ENCODE assay signal across 1 cellular context in the genomic region with DNA sequence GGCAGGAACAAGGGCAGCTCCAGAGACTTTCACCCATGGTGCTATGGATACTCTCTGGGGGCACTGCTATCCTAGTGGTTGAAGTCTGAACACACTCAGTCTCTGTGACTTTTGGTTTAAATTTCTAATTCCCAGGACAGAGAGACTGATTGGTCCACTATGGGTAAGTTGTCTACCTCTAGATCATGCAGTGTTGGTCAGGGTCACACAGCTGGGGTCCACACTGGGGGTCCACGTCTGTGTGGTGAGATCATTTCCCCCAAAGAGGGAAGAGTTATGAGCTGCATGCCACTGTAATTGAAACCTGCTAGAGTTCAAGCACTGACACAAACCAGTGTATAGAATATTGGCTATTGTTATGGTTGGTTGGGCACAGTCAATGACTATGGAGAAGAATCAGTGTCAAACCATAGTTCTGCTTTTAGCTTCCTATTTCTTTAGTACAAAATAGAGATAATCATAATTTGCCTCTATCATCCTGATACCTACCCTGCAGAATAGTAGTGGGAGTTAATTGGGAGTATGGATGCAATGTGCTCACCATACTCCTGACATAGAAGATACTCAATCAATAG.
TF ChIP-seq lines count a peak whose summit lies in the region.

No MANE protein-coding gene starts in this region.

TF ChIP-seq in K562, 482 proteins besides CTCF, POLR2A, EP300 and RAD21:
- TF ChIP-seq, protein P1, sequence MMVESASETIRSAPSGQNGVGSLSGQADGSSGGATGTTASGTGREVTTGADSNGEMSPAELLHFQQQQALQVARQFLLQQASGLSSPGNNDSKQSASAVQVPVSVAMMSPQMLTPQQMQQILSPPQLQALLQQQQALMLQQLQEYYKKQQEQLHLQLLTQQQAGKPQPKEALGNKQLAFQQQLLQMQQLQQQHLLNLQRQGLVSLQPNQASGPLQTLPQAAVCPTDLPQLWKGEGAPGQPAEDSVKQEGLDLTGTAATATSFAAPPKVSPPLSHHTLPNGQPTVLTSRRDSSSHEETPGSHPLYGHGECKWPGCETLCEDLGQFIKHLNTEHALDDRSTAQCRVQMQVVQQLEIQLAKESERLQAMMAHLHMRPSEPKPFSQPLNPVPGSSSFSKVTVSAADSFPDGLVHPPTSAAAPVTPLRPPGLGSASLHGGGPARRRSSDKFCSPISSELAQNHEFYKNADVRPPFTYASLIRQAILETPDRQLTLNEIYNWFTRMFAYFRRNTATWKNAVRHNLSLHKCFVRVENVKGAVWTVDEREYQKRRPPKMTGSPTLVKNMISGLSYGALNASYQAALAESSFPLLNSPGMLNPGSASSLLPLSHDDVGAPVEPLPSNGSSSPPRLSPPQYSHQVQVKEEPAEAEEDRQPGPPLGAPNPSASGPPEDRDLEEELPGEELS (CRISPR knock-in tag; IDR thresholded peaks at IDR 0.05; ENCODE audit: borderline replicate concordance): no peak
- TF ChIP-seq, protein P2, sequence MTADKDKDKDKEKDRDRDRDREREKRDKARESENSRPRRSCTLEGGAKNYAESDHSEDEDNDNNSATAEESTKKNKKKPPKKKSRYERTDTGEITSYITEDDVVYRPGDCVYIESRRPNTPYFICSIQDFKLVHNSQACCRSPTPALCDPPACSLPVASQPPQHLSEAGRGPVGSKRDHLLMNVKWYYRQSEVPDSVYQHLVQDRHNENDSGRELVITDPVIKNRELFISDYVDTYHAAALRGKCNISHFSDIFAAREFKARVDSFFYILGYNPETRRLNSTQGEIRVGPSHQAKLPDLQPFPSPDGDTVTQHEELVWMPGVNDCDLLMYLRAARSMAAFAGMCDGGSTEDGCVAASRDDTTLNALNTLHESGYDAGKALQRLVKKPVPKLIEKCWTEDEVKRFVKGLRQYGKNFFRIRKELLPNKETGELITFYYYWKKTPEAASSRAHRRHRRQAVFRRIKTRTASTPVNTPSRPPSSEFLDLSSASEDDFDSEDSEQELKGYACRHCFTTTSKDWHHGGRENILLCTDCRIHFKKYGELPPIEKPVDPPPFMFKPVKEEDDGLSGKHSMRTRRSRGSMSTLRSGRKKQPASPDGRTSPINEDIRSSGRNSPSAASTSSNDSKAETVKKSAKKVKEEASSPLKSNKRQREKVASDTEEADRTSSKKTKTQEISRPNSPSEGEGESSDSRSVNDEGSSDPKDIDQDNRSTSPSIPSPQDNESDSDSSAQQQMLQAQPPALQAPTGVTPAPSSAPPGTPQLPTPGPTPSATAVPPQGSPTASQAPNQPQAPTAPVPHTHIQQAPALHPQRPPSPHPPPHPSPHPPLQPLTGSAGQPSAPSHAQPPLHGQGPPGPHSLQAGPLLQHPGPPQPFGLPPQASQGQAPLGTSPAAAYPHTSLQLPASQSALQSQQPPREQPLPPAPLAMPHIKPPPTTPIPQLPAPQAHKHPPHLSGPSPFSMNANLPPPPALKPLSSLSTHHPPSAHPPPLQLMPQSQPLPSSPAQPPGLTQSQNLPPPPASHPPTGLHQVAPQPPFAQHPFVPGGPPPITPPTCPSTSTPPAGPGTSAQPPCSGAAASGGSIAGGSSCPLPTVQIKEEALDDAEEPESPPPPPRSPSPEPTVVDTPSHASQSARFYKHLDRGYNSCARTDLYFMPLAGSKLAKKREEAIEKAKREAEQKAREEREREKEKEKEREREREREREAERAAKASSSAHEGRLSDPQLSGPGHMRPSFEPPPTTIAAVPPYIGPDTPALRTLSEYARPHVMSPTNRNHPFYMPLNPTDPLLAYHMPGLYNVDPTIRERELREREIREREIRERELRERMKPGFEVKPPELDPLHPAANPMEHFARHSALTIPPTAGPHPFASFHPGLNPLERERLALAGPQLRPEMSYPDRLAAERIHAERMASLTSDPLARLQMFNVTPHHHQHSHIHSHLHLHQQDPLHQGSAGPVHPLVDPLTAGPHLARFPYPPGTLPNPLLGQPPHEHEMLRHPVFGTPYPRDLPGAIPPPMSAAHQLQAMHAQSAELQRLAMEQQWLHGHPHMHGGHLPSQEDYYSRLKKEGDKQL (CRISPR knock-in tag; IDR thresholded peaks at IDR 0.05; ENCODE audit: borderline replicate concordance): no peak
- TF ChIP-seq MYC (IDR thresholded peaks at IDR 0.05; ENCODE audit: low read depth, low read length) (no peak), MYC (CRISPR knock-in tag; IDR thresholded peaks at IDR 0.05; ENCODE audit: borderline replicate concordance, low read depth) (no peak), MTA3 (IDR thresholded peaks at IDR 0.05; ENCODE audit: borderline replicate concordance) (no peak), MAZ (CRISPR knock-in tag; conservative IDR thresholded peaks at IDR 0.05 in 1 of 2, IDR thresholded peaks at IDR 0.05 in 1 of 2) (no peak), ZNF384 (IDR thresholded peaks at IDR 0.05; ENCODE audit: low read depth, low read length) (no peak), NCOA6 (IDR thresholded peaks at IDR 0.05) (no peak), SMC3 (conservative IDR thresholded peaks at IDR 0.05; ENCODE audit: insufficient read depth, low read depth, low read length) (no peak), ATF1 (CRISPR knock-in tag; IDR thresholded peaks at IDR 0.05) (no peak), ATF1 (tag; IDR thresholded peaks at IDR 0.05) (no peak)
- TF ChIP-seq, protein P3, sequence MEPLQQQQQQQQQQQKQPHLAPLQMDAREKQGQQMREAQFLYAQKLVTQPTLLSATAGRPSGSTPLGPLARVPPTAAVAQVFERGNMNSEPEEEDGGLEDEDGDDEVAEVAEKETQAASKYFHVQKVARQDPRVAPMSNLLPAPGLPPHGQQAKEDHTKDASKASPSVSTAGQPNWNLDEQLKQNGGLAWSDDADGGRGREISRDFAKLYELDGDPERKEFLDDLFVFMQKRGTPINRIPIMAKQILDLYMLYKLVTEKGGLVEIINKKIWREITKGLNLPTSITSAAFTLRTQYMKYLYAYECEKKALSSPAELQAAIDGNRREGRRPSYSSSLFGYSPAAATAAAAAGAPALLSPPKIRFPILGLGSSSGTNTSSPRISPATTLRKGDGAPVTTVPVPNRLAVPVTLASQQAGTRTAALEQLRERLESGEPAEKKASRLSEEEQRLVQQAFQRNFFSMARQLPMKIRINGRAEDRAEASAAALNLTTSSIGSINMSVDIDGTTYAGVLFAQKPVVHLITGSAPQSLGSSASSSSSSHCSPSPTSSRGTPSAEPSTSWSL (CRISPR knock-in tag; IDR thresholded peaks at IDR 0.05; ENCODE audit: borderline replicate concordance): no peak
- TF ChIP-seq, protein P4, sequence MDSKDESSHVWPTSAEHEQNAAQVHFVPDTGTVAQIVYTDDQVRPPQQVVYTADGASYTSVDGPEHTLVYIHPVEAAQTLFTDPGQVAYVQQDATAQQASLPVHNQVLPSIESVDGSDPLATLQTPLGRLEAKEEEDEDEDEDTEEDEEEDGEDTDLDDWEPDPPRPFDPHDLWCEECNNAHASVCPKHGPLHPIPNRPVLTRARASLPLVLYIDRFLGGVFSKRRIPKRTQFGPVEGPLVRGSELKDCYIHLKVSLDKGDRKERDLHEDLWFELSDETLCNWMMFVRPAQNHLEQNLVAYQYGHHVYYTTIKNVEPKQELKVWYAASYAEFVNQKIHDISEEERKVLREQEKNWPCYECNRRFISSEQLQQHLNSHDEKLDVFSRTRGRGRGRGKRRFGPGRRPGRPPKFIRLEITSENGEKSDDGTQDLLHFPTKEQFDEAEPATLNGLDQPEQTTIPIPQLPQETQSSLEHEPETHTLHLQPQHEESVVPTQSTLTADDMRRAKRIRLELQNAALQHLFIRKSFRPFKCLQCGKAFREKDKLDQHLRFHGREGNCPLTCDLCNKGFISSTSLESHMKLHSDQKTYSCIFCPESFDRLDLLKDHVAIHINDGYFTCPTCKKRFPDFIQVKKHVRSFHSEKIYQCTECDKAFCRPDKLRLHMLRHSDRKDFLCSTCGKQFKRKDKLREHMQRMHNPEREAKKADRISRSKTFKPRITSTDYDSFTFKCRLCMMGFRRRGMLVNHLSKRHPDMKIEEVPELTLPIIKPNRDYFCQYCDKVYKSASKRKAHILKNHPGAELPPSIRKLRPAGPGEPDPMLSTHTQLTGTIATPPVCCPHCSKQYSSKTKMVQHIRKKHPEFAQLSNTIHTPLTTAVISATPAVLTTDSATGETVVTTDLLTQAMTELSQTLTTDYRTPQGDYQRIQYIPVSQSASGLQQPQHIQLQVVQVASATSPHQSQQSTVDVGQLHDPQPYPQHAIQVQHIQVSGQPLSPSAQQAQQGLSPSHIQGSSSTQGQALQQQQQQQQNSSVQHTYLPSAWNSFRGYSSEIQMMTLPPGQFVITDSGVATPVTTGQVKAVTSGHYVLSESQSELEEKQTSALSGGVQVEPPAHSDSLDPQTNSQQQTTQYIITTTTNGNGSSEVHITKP (IDR thresholded peaks at IDR 0.05; ENCODE audit: partially characterized antibody): no peak
